8 cellular contexts compared by ENCODE assay signal in the genomic region with DNA sequence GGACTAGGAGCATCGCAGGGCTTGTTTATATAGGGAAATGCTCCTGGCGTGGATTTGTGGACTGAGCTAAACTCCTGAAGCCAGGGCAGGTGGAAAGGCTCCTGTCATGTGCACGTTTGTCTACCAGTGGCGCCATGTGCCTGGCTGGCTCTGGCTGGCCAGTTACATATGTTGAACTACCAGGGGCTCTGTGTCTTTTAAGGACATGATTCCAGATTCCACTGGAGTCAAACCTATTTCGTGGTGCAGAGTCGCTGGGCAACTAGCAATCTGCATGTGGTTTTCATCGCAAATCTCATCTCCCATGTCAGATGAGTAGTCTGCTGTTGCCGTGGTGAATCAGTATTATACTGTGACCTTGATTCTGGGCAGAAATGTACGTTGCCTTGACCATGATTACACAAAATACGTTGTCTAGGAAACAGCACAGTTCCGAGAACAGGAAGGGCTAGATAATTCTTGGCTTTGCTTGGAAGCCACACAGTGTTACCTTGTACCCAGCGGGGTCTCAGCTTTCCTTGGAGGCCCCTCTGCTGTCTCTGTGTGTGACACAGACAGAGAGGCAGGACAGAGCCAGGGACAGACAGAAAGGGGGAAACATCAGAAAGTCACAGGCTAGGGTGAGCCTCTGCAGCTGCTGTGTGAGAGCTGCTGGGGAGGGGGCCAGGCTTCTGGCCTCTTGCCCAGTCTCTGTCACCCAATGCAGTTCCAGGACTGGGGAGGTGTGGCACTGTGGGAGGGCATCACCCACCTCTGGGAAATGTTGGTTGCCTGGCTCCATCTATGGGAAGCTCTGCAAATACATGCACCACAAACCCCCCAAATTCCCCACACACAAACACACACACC. TPM values are rescaled to one million over a fixed set of nuclear protein-coding genes. Genes with fewer than 3 reads are reported as not detected.
DNase-seq lines count a peak whose midpoint lies in the region; ATAC-seq lines count a peak whose summit lies in the region.

No MANE protein-coding gene starts in this region.

- H3K4me1 Mint-ChIP-seq in activated CD4-positive, alpha-beta memory T cell treated with anti-CD3 and anti-CD28 coated beads, Interleukin-2, amount 10 ng/mL, durations not matched to agents 7 days and 5 days: peaks cover 2% of the 10 kb centered on the region

- peak; percentile 31 for DNase-seq in stimulated activated CD4-positive, alpha-beta T cell treated with anti-CD3 and anti-CD28 coated beads, Interleukin-1b, Interleukin-23, amount 100 ng/mL, for 48 hours
- DNase-seq in stimulated activated CD4-positive, alpha-beta T cell treated with anti-CD3 and anti-CD28 coated beads, Interleukin-12 subunit alpha, Interleukin-12 subunit beta, amount 100 ng/mL, for 4 hours: no peak
- DNase-seq in NCI-H187 (lab: John Stamatoyannopoulos, UW) (peak; percentile 32 to 73), hepatic stellate cell (ENCODE audit: low spot score) (peak; percentile 75)
- peak; percentile 40 for DNase-seq in activated CD4-positive, alpha-beta memory T cell treated with anti-CD3 and anti-CD28 coated beads, Interleukin-2, amount 10 ng/mL, durations not matched to agents 7 days and 5 days
- DNase-seq in stimulated activated naive CD4-positive, alpha-beta T cell treated with Interleukin-2 at 50 U/mL for 16 hours (lab: John Stamatoyannopoulos, UW): peak; percentile 1

- H3K27me3 Mint-ChIP-seq in activated CD4-positive, alpha-beta memory T cell treated with anti-CD3 and anti-CD28 coated beads, Interleukin-2, amount 10 ng/mL, durations not matched to agents 7 days and 5 days: no peaks in the 10 kb centered on the region

- no peak overlapping the region for H3K27ac Mint-ChIP-seq in activated CD4-positive, alpha-beta memory T cell treated with anti-CD3 and anti-CD28 coated beads, Interleukin-2, amount 10 ng/mL, durations not matched to agents 7 days and 5 days

- ATAC-seq in GM18870 (IDR thresholded peaks at IDR 0.05; ENCODE audit: unreplicated experiment): no peak
- no peak for ATAC-seq in GM19455 (IDR thresholded peaks at IDR 0.05; ENCODE audit: unreplicated experiment)

- POLR2A ChIA-PET in activated CD4-positive, alpha-beta memory T cell treated with anti-CD3 and anti-CD28 coated beads, Interleukin-2, amount 10 ng/mL, durations not matched to agents 7 days and 5 days (lab: Charles Lee): interaction anchor here (0.9 kb wide), 1 partner anchor 47 kb away, joined by 3 read pairs; the partner anchor contains the start of gene ZNF275

- CTCF ChIA-PET in activated CD4-positive, alpha-beta memory T cell treated with anti-CD3 and anti-CD28 coated beads, Interleukin-2, amount 10 ng/mL, durations not matched to agents 7 days and 5 days (lab: Charles Lee): interaction anchor here (0.6 to 1.4 kb wide), 3 partner anchors 39 to 1025 kb away, joined by 3 to 5 read pairs (median 3); no protein-coding TSS in a partner anchor

- H3K9me3 Mint-ChIP-seq in activated CD4-positive, alpha-beta memory T cell treated with anti-CD3 and anti-CD28 coated beads, Interleukin-2, amount 10 ng/mL, durations not matched to agents 7 days and 5 days: no peaks in the 10 kb centered on the region

- H3K36me3 Mint-ChIP-seq in activated CD4-positive, alpha-beta memory T cell treated with anti-CD3 and anti-CD28 coated beads, Interleukin-2, amount 10 ng/mL, durations not matched to agents 7 days and 5 days (ENCODE audit: low read depth): no peaks in the 10 kb centered on the region

- no peak overlapping the region for H3K4me3 Mint-ChIP-seq in activated CD4-positive, alpha-beta memory T cell treated with anti-CD3 and anti-CD28 coated beads, Interleukin-2, amount 10 ng/mL, durations not matched to agents 7 days and 5 days

RNA-seq across cellular contexts. Expression of gene PNMA6E, which starts 19.2 kb away (rescaled TPM):
- not detected for total RNA-seq in activated CD4-positive, alpha-beta memory T cell treated with anti-CD3 and anti-CD28 coated beads, Interleukin-2, amount 10 ng/mL, durations not matched to agents 7 days and 5 days

RNA-seq across cellular contexts. Expression of gene ZFP92, which starts 29.4 kb away (rescaled TPM):
- 1 to 10 TPM; 1.7 to 1.9 TPM for total RNA-seq in activated CD4-positive, alpha-beta memory T cell treated with anti-CD3 and anti-CD28 coated beads, Interleukin-2, amount 10 ng/mL, durations not matched to agents 7 days and 5 days

RNA-seq across cellular contexts. Expression of gene ZNF275, which starts 48.0 kb away (rescaled TPM):
- 10 to 100 TPM; 16.6 to 16.7 TPM for total RNA-seq in activated CD4-positive, alpha-beta memory T cell treated with anti-CD3 and anti-CD28 coated beads, Interleukin-2, amount 10 ng/mL, durations not matched to agents 7 days and 5 days
